In the genomic region with DNA sequence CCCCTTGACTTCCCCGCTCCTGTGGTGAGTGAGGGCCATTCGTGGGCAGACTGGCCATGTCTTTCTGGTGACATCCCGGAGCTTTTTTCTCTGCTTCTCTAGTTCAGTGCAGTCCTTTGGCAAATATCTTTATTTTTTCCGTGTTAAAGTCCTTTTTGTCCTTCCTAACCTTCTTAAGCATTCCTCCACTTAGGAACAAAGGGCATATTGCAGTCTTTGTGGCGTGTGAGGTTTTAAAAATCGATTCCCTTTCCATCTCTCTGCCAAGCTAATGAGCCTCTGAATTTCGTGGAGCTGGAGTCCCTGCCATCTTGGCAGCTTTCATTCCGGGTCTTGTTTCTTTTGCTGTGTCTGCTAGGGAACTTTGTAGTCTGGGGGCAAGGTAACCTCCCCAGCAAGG, we compare ENCODE assay signal across 21 cellular contexts. TPM values are rescaled to one million over a fixed set of nuclear protein-coding genes. Genes with fewer than 3 reads are reported as not detected.
DNase-seq lines count a peak whose midpoint lies in the region; ATAC-seq and TF ChIP-seq lines count a peak whose summit lies in the region.
"Had no signal": no experiment of that assay in that cellular context is flagged by ENCODE, and none has a peak within 500 bp of the region (broad histone marks: within the 10 kb centered on the region; RNA-seq: fewer than 3 reads in every experiment).

No MANE protein-coding gene starts in this region.

- CTCF ChIA-PET in activated CD4-positive, alpha-beta T cell treated with anti-CD3 and anti-CD28 coated beads for 36 hours (lab: Charles Lee) = interaction anchor here (0.6 to 1.2 kb wide), 4 partner anchors 18 to 40 kb away, joined by 3 to 5 read pairs (median 3); a partner anchor contains a TSS
- CTCF ChIA-PET in Calu3 (lab: Charles Lee) = interaction anchor here (1.1 kb wide), 1 partner anchor 37 kb away, joined by 6 read pairs; a partner anchor contains a TSS

- 31 to 33% methylated on average over 8 of the region's 8 CpGs for WGBS in body of pancreas, 2 donors

- H3K36me3 ChIP-seq in body of pancreas (replicated peaks in 1 of 2; ENCODE audit: insufficient read depth in 1 of 2, low read depth in 2 of 2) = peaks cover 0 to 4% of the 10 kb centered on the region in 2 donors
- H3K36me3 ChIP-seq in neural progenitor cell = no peaks in the 10 kb centered on the region
- H3K36me3 ChIP-seq: breast epithelium had no signal

- peaks cover 88% of the 10 kb centered on the region for H4K20me1 ChIP-seq in neural progenitor cell (ENCODE audit: low read depth)

- no peak overlapping the region for H3K9ac ChIP-seq in neural progenitor cell

- H3K27me3 ChIP-seq in body of pancreas (no peaks in the 10 kb centered on the region), neural progenitor cell (peaks cover 4% of the 10 kb centered on the region)
- H3K27me3 ChIP-seq: breast epithelium, heart left ventricle had no signal

- no peak for TF ChIP-seq CTCF in Calu3 (IDR thresholded peaks at IDR 0.05; ENCODE audit: unreplicated experiment)
- TF ChIP-seq CTCF in body of pancreas (IDR thresholded peaks at IDR 0.05) = no peak
- TF ChIP-seq CTCF in neural progenitor cell (IDR thresholded peaks at IDR 0.05) = no peak

- POLR2A ChIA-PET in activated CD4-positive, alpha-beta T cell treated with anti-CD3 and anti-CD28 coated beads for 36 hours (lab: Charles Lee) = no interaction called here

- DNase-seq in activated CD4-positive, alpha-beta T cell treated with anti-CD3 and anti-CD28 coated beads for 36 hours = no peak
- no peak for DNase-seq in activated CD4-positive, alpha-beta T cell treated with anti-CD3 and anti-CD28 coated beads for 48 hours
- DNase-seq in Calu3 (peak; percentile 25), body of pancreas (no peak), neural progenitor cell (ENCODE audit: low spot score) (no peak), NCI-H146 (lab: John Stamatoyannopoulos, UW) (no peak), NCI-H345 treated with DMSO at 0.1 percent for 48 hours (lab: John Stamatoyannopoulos, UW; ENCODE audit: unreplicated experiment) (no peak)
- DNase-seq: activated CD4-positive, alpha-beta T cell treated with anti-CD3 and anti-CD28 coated beads for 4 hours; activated naive CD8-positive, alpha-beta T cell treated with anti-CD3 and anti-CD28 coated beads for 36 hours; C1 segment of cervical spinal cord; DMS53; heart left ventricle; HFFc6; lower lobe of right lung; MM.1S; NCI-H1694 treated with DMSO at 0.1 percent for 48 hours; NCI-H510A treated with DMSO at 0.1 percent for 48 hours; stimulated activated CD4-positive, alpha-beta T cell treated with anti-CD3 and anti-CD28 coated beads, Interleukin-2, amount 100 ng/mL, for 48 hours had no signal

- H3K27me3 Mint-ChIP-seq in activated CD4-positive, alpha-beta T cell treated with anti-CD3 and anti-CD28 coated beads for 36 hours = no peaks in the 10 kb centered on the region
- H3K27me3 Mint-ChIP-seq in Calu3 (ENCODE audit: unreplicated experiment) = no peaks in the 10 kb centered on the region
- H3K27me3 Mint-ChIP-seq in neural progenitor cell (ENCODE audit: insufficient read depth, low read depth) = peaks cover 10% of the 10 kb centered on the region
- H3K27me3 Mint-ChIP-seq: activated naive CD8-positive, alpha-beta T cell treated with anti-CD3 and anti-CD28 coated beads for 36 hours had no signal

- no peak overlapping the region for H3K4me3 Mint-ChIP-seq in activated CD4-positive, alpha-beta T cell treated with anti-CD3 and anti-CD28 coated beads for 36 hours
- H3K4me3 Mint-ChIP-seq in Calu3 (ENCODE audit: low read depth, unreplicated experiment) (peak overlapping the region; percentile 77), neural progenitor cell (peak overlapping the region; percentile 27)
- H3K4me3 Mint-ChIP-seq: activated naive CD8-positive, alpha-beta T cell treated with anti-CD3 and anti-CD28 coated beads for 36 hours; HFFc6 had no signal

- no TSS peak for BruUV-seq in Calu3 (replicated peaks; lab: Mats Ljungman, UMichigan)

- no peak for TF ChIP-seq POLR2A in body of pancreas (IDR thresholded peaks at IDR 0.05)

- H3F3A ChIP-seq in neural progenitor cell (ENCODE audit: low read depth) = peaks cover 27% of the 10 kb centered on the region

- ATAC-seq in activated CD4-positive, alpha-beta T cell treated with anti-CD3 and anti-CD28 coated beads for 36 hours = no peak
- ATAC-seq in body of pancreas (no peak), HG02588 (IDR thresholded peaks at IDR 0.05; ENCODE audit: unreplicated experiment) (no peak)
- ATAC-seq: heart left ventricle, lower lobe of right lung had no signal

- H3K27ac Mint-ChIP-seq in activated CD4-positive, alpha-beta T cell treated with anti-CD3 and anti-CD28 coated beads for 36 hours = peak overlapping the region; percentile 20
- H3K27ac Mint-ChIP-seq in Calu3 (ENCODE audit: unreplicated experiment) (peak overlapping the region; percentile 40), neural progenitor cell (no peak overlapping the region)
- H3K27ac Mint-ChIP-seq: activated naive CD8-positive, alpha-beta T cell treated with anti-CD3 and anti-CD28 coated beads for 36 hours; HFFc6 had no signal

- intact Hi-C loops in activated CD4-positive, alpha-beta T cell treated with anti-CD3 and anti-CD28 coated beads for 36 hours (cut with DNase I, micrococcal nuclease) = no loop called here
- intact Hi-C loops in Calu3 (cut with micrococcal nuclease; ENCODE audit: unreplicated experiment) (no loop called here), body of pancreas (cut with DNase I) (no loop called here)

- H3K4me1 ChIP-seq in body of pancreas (peaks cover 81% of the 10 kb centered on the region), neural progenitor cell (peaks cover 40% of the 10 kb centered on the region)

- H2AFZ ChIP-seq in neural progenitor cell (replicated peaks) = no peak overlapping the region

- H3K4me3 ChIP-seq in body of pancreas = no peak overlapping the region
- H3K4me3 ChIP-seq in neural progenitor cell = no peak overlapping the region
- H3K4me3 ChIP-seq: breast epithelium, heart left ventricle, lower lobe of right lung had no signal

- no peaks in the 10 kb centered on the region for H3K9me3 Mint-ChIP-seq in activated CD4-positive, alpha-beta T cell treated with anti-CD3 and anti-CD28 coated beads for 36 hours (ENCODE audit: low read depth)
- H3K9me3 Mint-ChIP-seq in Calu3 (ENCODE audit: low read depth, unreplicated experiment) (no peaks in the 10 kb centered on the region), neural progenitor cell (no peaks in the 10 kb centered on the region)
- H3K9me3 Mint-ChIP-seq: activated naive CD8-positive, alpha-beta T cell treated with anti-CD3 and anti-CD28 coated beads for 36 hours; HFFc6; IgD-negative memory B cell had no signal

- H3K27ac ChIP-seq in body of pancreas (peak overlapping the region in 3 of 4 donors; percentile 37 to 94 (median 67)), neural progenitor cell (peak overlapping the region; percentile 54)
- H3K27ac ChIP-seq: breast epithelium, heart left ventricle, lower lobe of right lung had no signal

- H3K4me1 Mint-ChIP-seq in activated CD4-positive, alpha-beta T cell treated with anti-CD3 and anti-CD28 coated beads for 36 hours = peaks cover 44% of the 10 kb centered on the region
- H3K4me1 Mint-ChIP-seq in Calu3 (ENCODE audit: low read depth, unreplicated experiment) (peaks cover 43% of the 10 kb centered on the region), neural progenitor cell (peaks cover 41% of the 10 kb centered on the region)

- H3K4me2 ChIP-seq in neural progenitor cell = peak overlapping the region; percentile 66

- peaks cover 79% of the 10 kb centered on the region for H3K79me2 ChIP-seq in neural progenitor cell (ENCODE audit: low read depth)

- H3K9me3 ChIP-seq in body of pancreas (no peaks in the 10 kb centered on the region), neural progenitor cell (ENCODE audit: low read depth) (no peaks in the 10 kb centered on the region)
- H3K9me3 ChIP-seq: breast epithelium, heart left ventricle, lower lobe of right lung had no signal

- peaks cover 27% of the 10 kb centered on the region for H3K36me3 Mint-ChIP-seq in activated CD4-positive, alpha-beta T cell treated with anti-CD3 and anti-CD28 coated beads for 36 hours (ENCODE audit: low read depth)
- H3K36me3 Mint-ChIP-seq in Calu3 (ENCODE audit: insufficient read depth, unreplicated experiment) (peaks cover 42% of the 10 kb centered on the region), neural progenitor cell (peaks cover 23% of the 10 kb centered on the region)
- H3K36me3 Mint-ChIP-seq: IgD-negative memory B cell had no signal

RNA-seq across cellular contexts. Expression of a gene that starts 5.0 kb away (rescaled TPM):
- total RNA-seq in activated CD4-positive, alpha-beta T cell treated with anti-CD3 and anti-CD28 coated beads for 36 hours = 10 to 100 TPM; 19.2 to 31.2 TPM
- total RNA-seq in Calu3 (2022) (22.5 and 25.1 TPM in 2 replicates), body of pancreas (10 to 100 TPM; 18.2 to 57.7 TPM), neural progenitor cell (ENCODE audit: low replicate concordance) (11.1 and 20.2 TPM in 2 replicates)

RNA-seq across cellular contexts. Expression of a gene that starts 22.7 kb away (rescaled TPM):
- 1 to 10 TPM; 5.1 to 5.3 TPM for total RNA-seq in activated CD4-positive, alpha-beta T cell treated with anti-CD3 and anti-CD28 coated beads for 36 hours
- 6.5 and 7.5 TPM in 2 replicates for total RNA-seq in Calu3 (2022)
- 10 to 100 TPM in 1 of 2 donors, 1 to 10 TPM in 1; 4.2 to 12.9 TPM for total RNA-seq in body of pancreas
- 10.8 and 11.4 TPM in 2 replicates for total RNA-seq in neural progenitor cell (ENCODE audit: low replicate concordance)

RNA-seq across cellular contexts. Expression of a gene that starts 36.7 kb away (rescaled TPM):
- total RNA-seq in activated CD4-positive, alpha-beta T cell treated with anti-CD3 and anti-CD28 coated beads for 36 hours = 10 to 100 TPM; 23.0 to 23.6 TPM
- total RNA-seq in Calu3 (2022) = 12.2 and 14.1 TPM in 2 replicates
- total RNA-seq in body of pancreas = 10 to 100 TPM in 1 of 2 donors, 1 to 10 TPM in 1; 2.3 to 14.3 TPM
- 4.0 and 17.3 TPM in 2 replicates for total RNA-seq in neural progenitor cell (ENCODE audit: low replicate concordance)

RNA-seq across cellular contexts. Expression of a gene that starts 48.8 kb away (rescaled TPM):
- 1 to 10 TPM; 7.5 to 9.6 TPM for total RNA-seq in activated CD4-positive, alpha-beta T cell treated with anti-CD3 and anti-CD28 coated beads for 36 hours
- 23.8 and 25.3 TPM in 2 replicates for total RNA-seq in Calu3 (2022)
- 10 to 100 TPM; 11.2 to 13.7 TPM for total RNA-seq in body of pancreas
- 39.1 and 103 TPM in 2 replicates for total RNA-seq in neural progenitor cell (ENCODE audit: low replicate concordance)
